ENCODE assay signal across 14 cellular contexts in genomic region chr7:116674508-116675173, GRCh38. TPM values are rescaled to one million over a fixed set of nuclear protein-coding genes. Genes with fewer than 3 reads are reported as not detected.
A peak's percentile ranks its signal among the peaks of the same experiment; 100 is the strongest.
DNase-seq lines count a peak whose midpoint lies in the region; ATAC-seq, FAIRE-seq and TF ChIP-seq lines count a peak whose summit lies in the region.
"Had no signal": no experiment of that assay in that cellular context is flagged by ENCODE, and none has a peak within 500 bp of the region (broad histone marks: within the 10 kb centered on the region; RNA-seq: fewer than 3 reads in every experiment).

No MANE protein-coding gene starts in this region.

- H3K27me3 ChIP-seq in psoas muscle (ENCODE audit: insufficient read depth in 3 of 3, low read length in 2 of 3) (no peaks in the 10 kb centered on the region), pancreas (no peaks in the 10 kb centered on the region)

- TF ChIP-seq CTCF in psoas muscle (IDR thresholded peaks at IDR 0.05): no peak
- no peak for TF ChIP-seq CTCF in pancreas (IDR thresholded peaks at IDR 0.05)

- H3K4me3 ChIP-seq in psoas muscle (peak overlapping the region; percentile 81), pancreas (no peak overlapping the region)
- H3K4me3 ChIP-seq: stomach had no signal

- H3K4me1 ChIP-seq in psoas muscle: peaks cover 27% of the 10 kb centered on the region
- peaks cover 0 to 15% (median 4%) of the 10 kb centered on the region in 3 donors for H3K4me1 ChIP-seq in pancreas

- no peaks in the 10 kb centered on the region for H3K36me3 ChIP-seq in psoas muscle (ENCODE audit: insufficient read depth in 1 of 2, low read depth in 1 of 2)
- H3K36me3 ChIP-seq in pancreas: no peaks in the 10 kb centered on the region
- H3K36me3 ChIP-seq: stomach had no signal

- intact Hi-C loops in psoas muscle (cut with DNase I) (loop anchor here (5.0 kb wide), 3 partner anchors 33 to 103 kb away; no protein-coding TSS in a partner anchor), pancreas (cut with DNase I) (loop anchor here in 1 of 3 donors (5.0 kb wide), 1 partner anchor 113 kb away; no protein-coding TSS in a partner anchor)

- WGBS in psoas muscle, 3 donors: 46 to 66% (median 48%) methylated on average over 7 of the region's 7 CpGs
- WGBS in pancreas, 2 donors: 87 to 90% methylated on average over 7 of the region's 7 CpGs

- FAIRE-seq in RCC 7860 (lab: Jason Lieb, UNC) (peak; percentile 88), pancreas (lab: Jason Lieb, UNC) (no peak)
- FAIRE-seq: GM18507 had no signal

- no peaks in the 10 kb centered on the region for H3K9me3 ChIP-seq in psoas muscle
- H3K9me3 ChIP-seq in pancreas: no peaks in the 10 kb centered on the region
- H3K9me3 ChIP-seq: stomach had no signal

- DNase-seq in ELR (ENCODE audit: low read depth) (peak; percentile 78), RCC 7860 (ENCODE audit: low spot score) (peak; percentile 72), fibroblast of gingiva (ENCODE audit: low read depth) (peak; percentile 17), psoas muscle (no peak), NCI-H2196 treated with DMSO at 0.1 percent for 48 hours (lab: John Stamatoyannopoulos, UW; ENCODE audit: unreplicated experiment) (no peak), pancreas (no peak), GOT3 (lab: John Stamatoyannopoulos, UW) (no peak), NCI-H345 (lab: John Stamatoyannopoulos, UW) (no peak)
- DNase-seq: activated CD4-positive, alpha-beta T cell treated with anti-CD3 and anti-CD28 coated beads, Interleukin-2, amount 50 U/mL, for 4 hours; effector CD4-positive, alpha-beta T cell; NCI-H2171; stimulated activated CD4-positive, alpha-beta T cell treated with anti-CD3 and anti-CD28 coated beads, Interleukin-2, amount 100 ng/mL, for 48 hours; stomach had no signal

- H3K27ac ChIP-seq in psoas muscle (peak overlapping the region; percentile 93), pancreas (no peak overlapping the region)

- ATAC-seq in psoas muscle (no peak), pancreas (no peak)

RNA-seq across cellular contexts. Expression of gene MET, which starts 2.6 kb away (rescaled TPM):
- total RNA-seq in psoas muscle (10 to 100 TPM; 17.8 to 84.1 (median 29.3) TPM), pancreas (10 to 100 TPM; 10.7 to 23.5 (median 17.9) TPM)
- polyA plus RNA-seq in psoas muscle (10 to 100 TPM in 2 of 3 donors, 1 to 10 TPM in 1; 5.9 to 50.3 (median 11.0) TPM), pancreas (1 to 10 TPM; 2.0 to 2.7 TPM)

Comparison
In these comparisons a context has a peak if more than half of its experiments do, and no peak if none do; other contexts are left out.
1. DNase-seq: peak in ELR (single experiment), RCC 7860 (single experiment) and fibroblast of gingiva (single experiment); none in psoas muscle (0 of 2), NCI-H2196 treated with DMSO at 0.1 percent for 48 hours (single experiment), pancreas (0 of 6), GOT3 (single experiment) and NCI-H345 (single experiment).